In the genomic region with DNA sequence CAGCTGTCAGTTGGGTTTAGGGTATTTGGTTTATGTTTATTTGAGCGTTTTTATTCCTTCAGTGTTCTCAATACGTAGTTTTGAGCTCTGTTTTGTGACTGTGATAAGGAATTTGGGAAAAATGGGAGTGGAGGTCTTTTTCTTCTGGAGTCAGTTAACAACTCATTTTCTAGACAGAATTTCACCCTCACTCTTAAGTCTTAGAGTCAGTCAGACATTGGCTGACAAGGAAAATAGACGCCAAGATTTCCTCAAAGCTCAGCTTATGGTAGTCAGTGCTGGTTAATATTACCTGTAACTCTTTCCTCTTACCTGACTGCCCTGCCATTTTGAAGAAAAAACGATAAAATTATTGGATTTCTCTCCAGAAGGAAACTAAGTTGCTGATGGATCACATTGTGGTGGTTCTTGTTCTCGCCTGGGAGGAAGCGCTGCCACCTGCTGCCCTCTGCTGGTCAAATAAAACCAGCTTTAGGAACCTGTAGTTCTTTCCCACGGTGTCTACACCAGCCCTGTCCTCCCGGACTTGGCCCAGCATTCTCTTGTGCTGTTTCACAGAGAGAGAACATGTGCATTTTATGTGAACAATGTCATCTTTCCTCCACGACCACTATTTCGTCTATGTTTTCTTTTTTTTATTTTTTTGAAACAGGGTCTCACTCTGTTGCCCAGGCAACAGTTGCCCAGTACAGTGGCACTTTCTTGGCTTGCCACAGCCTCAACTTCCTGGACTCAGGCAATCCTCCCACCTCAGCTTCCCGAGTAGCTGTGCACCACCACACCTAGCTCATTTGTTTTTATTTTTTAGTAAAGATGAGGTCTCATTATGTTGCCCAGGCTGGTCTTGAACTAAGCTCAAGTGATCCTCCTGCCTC, we compare ENCODE assay signal across 8 cellular contexts. TPM values are rescaled to one million over a fixed set of nuclear protein-coding genes. Genes with fewer than 3 reads are reported as not detected.
DNase-seq lines count a peak whose midpoint lies in the region; ATAC-seq lines count a peak whose summit lies in the region.

No MANE protein-coding gene starts in this region.

- DNase-seq in activated gamma-delta T cell treated with Interleukin-2 at 50 U/mL for 16 hours (peak; percentile 70), activated gamma-delta T cell (lab: John Stamatoyannopoulos, UW) (no peak), NAMALWA (ENCODE audit: low spot score) (peak; percentile 79), T follicular helper cell (ENCODE audit: low read depth) (peak; percentile 51), left cardiac atrium (peak; percentile 79), renal cortical epithelial cell (ENCODE audit: low read depth) (peak; percentile 67)
- peak; percentile 78 for DNase-seq in activated naive CD8-positive, alpha-beta T cell treated with anti-CD3 and anti-CD28 coated beads, Interleukin-2, amount 50 U/mL, for 24 hours

- H3K27me3 Mint-ChIP-seq in activated naive CD8-positive, alpha-beta T cell treated with anti-CD3 and anti-CD28 coated beads, Interleukin-2, amount 50 U/mL, for 24 hours = peaks cover 20% of the 10 kb centered on the region

- peaks cover 16% of the 10 kb centered on the region for H3K4me1 Mint-ChIP-seq in activated naive CD8-positive, alpha-beta T cell treated with anti-CD3 and anti-CD28 coated beads, Interleukin-2, amount 50 U/mL, for 24 hours

- H3K27ac Mint-ChIP-seq in activated naive CD8-positive, alpha-beta T cell treated with anti-CD3 and anti-CD28 coated beads, Interleukin-2, amount 50 U/mL, for 24 hours = no peak overlapping the region

- intact Hi-C loops in left cardiac atrium (cut with DNase I) = loop anchor here in 1 of 2 donors (1.0 kb wide), 1 partner anchor 124 kb away; no protein-coding TSS in a partner anchor

- no peak overlapping the region for H3K4me3 Mint-ChIP-seq in activated naive CD8-positive, alpha-beta T cell treated with anti-CD3 and anti-CD28 coated beads, Interleukin-2, amount 50 U/mL, for 24 hours

- no peaks in the 10 kb centered on the region for H3K9me3 Mint-ChIP-seq in activated naive CD8-positive, alpha-beta T cell treated with anti-CD3 and anti-CD28 coated beads, Interleukin-2, amount 50 U/mL, for 24 hours

- ATAC-seq in activated naive CD8-positive, alpha-beta T cell treated with anti-CD3 and anti-CD28 coated beads, Interleukin-2, amount 50 U/mL, for 24 hours = peak; percentile 90
- ATAC-seq in left cardiac atrium = peak; percentile 91
- ATAC-seq in HG03039 (IDR thresholded peaks at IDR 0.05; ENCODE audit: unreplicated experiment) = no peak

- no peaks in the 10 kb centered on the region for H3K36me3 Mint-ChIP-seq in activated naive CD8-positive, alpha-beta T cell treated with anti-CD3 and anti-CD28 coated beads, Interleukin-2, amount 50 U/mL, for 24 hours (ENCODE audit: low read depth)

RNA-seq across cellular contexts. Expression of gene UMPS, which starts 41.4 kb away (rescaled TPM):
- total RNA-seq in left cardiac atrium = 10 to 100 TPM; 14.8 to 18.8 TPM
- 28.3 and 39.3 TPM in 2 replicates for total RNA-seq in renal cortical epithelial cell
